Comparison of ENCODE assay signal across 26 cellular contexts in the genomic region with DNA sequence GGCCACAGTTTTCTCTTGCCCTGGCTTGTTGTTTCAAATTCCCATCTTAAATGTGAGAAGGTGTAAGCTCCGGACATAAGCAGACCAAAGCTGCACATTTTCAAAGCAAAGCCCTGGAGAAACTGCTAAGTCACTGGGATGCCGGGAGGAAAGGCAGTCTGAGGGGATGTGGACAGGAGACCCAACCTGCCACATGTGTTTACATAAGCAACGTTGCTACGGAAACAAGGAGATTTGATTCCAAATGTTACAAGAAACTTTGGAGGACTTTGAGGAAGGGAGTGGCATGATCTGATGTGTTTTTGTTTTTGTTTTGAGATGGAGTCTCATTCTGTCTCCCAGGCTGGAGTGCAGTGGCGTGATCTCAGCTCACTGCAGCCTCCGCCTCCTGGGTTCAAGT. TPM values are rescaled to one million over a fixed set of nuclear protein-coding genes. Genes with fewer than 3 reads are reported as not detected.
DNase-seq lines count a peak whose midpoint lies in the region; ATAC-seq, FAIRE-seq and TF ChIP-seq lines count a peak whose summit lies in the region.
"Had no signal": no experiment of that assay in that cellular context is flagged by ENCODE, and none has a peak within 500 bp of the region (broad histone marks: within the 10 kb centered on the region; RNA-seq: fewer than 3 reads in every experiment).

No MANE protein-coding gene starts in this region.

- no peak for FAIRE-seq in D721Med (lab: Jason Lieb, UNC)
- FAIRE-seq: GM18507, GM19239, H1 had no signal

- no peak overlapping the region for H3K4me3 ChIP-seq in mesendoderm (ENCODE audit: low read length)
- H3K4me3 ChIP-seq: BLaER1, MG63, PC-9 had no signal

- H3K4me3 Mint-ChIP-seq in T-helper 17 cell = peak overlapping the region; percentile 28
- H3K4me3 Mint-ChIP-seq: CD4-positive, alpha-beta T cell; IgD-negative memory B cell had no signal

- H3K27me3 Mint-ChIP-seq in T-helper 17 cell = no peaks in the 10 kb centered on the region
- H3K27me3 Mint-ChIP-seq: CD4-positive, alpha-beta T cell; IgD-negative memory B cell had no signal

- peak; percentile 22 for DNase-seq in DMS 273 (lab: John Stamatoyannopoulos, UW; ENCODE audit: unreplicated experiment)
- no peak for DNase-seq in DMS 273 treated with DMSO at 0.1 percent for 48 hours (lab: John Stamatoyannopoulos, UW)
- peak; percentile 64 for DNase-seq in H4 (ENCODE audit: low spot score)
- no peak for DNase-seq in T-helper 17 cell
- peak; percentile 87 for DNase-seq in mesendoderm
- DNase-seq in NCI-H1930 (lab: John Stamatoyannopoulos, UW) = no peak
- DNase-seq in D721Med (ENCODE audit: insufficient read length, low spot score) = no peak
- no peak for DNase-seq in islet precursor cell
- DNase-seq: ACHN; Caco-2; CD4-positive, alpha-beta T cell; GDM1; Karpas-422; NCI-H1048; NCI-H1436; NCI-H187 treated with DMSO at 0.1 percent for 48 hours; NCI-H524 treated with DMSO at 0.1 percent for 48 hours; PC-9 had no signal

- no peak overlapping the region for H3K27ac ChIP-seq in mesendoderm (ENCODE audit: low read depth, low read length)
- H3K27ac ChIP-seq: 22Rv1, BLaER1, PC-9 had no signal

- H3K4ac ChIP-seq in mesendoderm (ENCODE audit: low read depth, low read length) = no peak overlapping the region

- no peak for ATAC-seq in T-helper 17 cell
- ATAC-seq: SK-N-SH treated with all-trans-retinoic acid at 6 μM for 48 hours had no signal

- no peak overlapping the region for H4K5ac ChIP-seq in mesendoderm (ENCODE audit: low read length)

- no peaks in the 10 kb centered on the region for H3K79me1 ChIP-seq in mesendoderm (ENCODE audit: low read length)

- H3K27me3 ChIP-seq in mesendoderm (ENCODE audit: insufficient read depth, low read length, poor library complexity) = no peaks in the 10 kb centered on the region
- H3K27me3 ChIP-seq: BLaER1, MG63 had no signal

- H2BK120ac ChIP-seq in mesendoderm (ENCODE audit: low read depth, low read length) = no peak overlapping the region

- H4K8ac ChIP-seq in mesendoderm (ENCODE audit: low read depth, low read length) = no peak overlapping the region

- H2BK15ac ChIP-seq in mesendoderm (replicated peaks; ENCODE audit: low read depth) = no peak overlapping the region

- H3K36me3 ChIP-seq in mesendoderm (ENCODE audit: control insufficient read depth, insufficient read depth, low read length) = no peaks in the 10 kb centered on the region
- H3K36me3 ChIP-seq: MG63 had no signal

- H3K27ac Mint-ChIP-seq in T-helper 17 cell = peak overlapping the region; percentile 29
- H3K27ac Mint-ChIP-seq: CD4-positive, alpha-beta T cell had no signal

- no peak overlapping the region for H3K18ac ChIP-seq in mesendoderm (ENCODE audit: low read length)

- no peaks in the 10 kb centered on the region for H3K9me3 ChIP-seq in T-helper 17 cell (ENCODE audit: control insufficient read depth, low read length, poor library complexity, severe bottlenecking)
- H3K9me3 ChIP-seq: BLaER1, Caco-2, MG63 had no signal

- H3K4me2 ChIP-seq in mesendoderm (ENCODE audit: low read length) = no peak overlapping the region
- H3K4me2 ChIP-seq: BLaER1, PC-9 had no signal

- no peak overlapping the region for H3K56ac ChIP-seq in mesendoderm (ENCODE audit: low read length)

- no CpG with 5 or more reads among the region's 6 CpGs for WGBS in mesendoderm (ENCODE audit: extremely low coverage, insufficient coverage, low lambda C conversion rate)

- H2BK5ac ChIP-seq in mesendoderm (ENCODE audit: low read length) = no peak overlapping the region

- H3K23ac ChIP-seq in mesendoderm (ENCODE audit: low read length) = no peak overlapping the region

- no peak for TF ChIP-seq CTCF in D721Med (IDR thresholded peaks at IDR 0.05; ENCODE audit: insufficient read depth, missing control alignments)

- H2AK5ac ChIP-seq in mesendoderm (ENCODE audit: low read length) = no peak overlapping the region

- H3K9ac ChIP-seq in mesendoderm (ENCODE audit: low read length) = no peak overlapping the region
- H3K9ac ChIP-seq: BLaER1 had no signal

- no peaks in the 10 kb centered on the region for H3K79me2 ChIP-seq in mesendoderm (ENCODE audit: control insufficient read depth, insufficient read depth, low read length)

- H3K4me1 Mint-ChIP-seq in T-helper 17 cell = no peaks in the 10 kb centered on the region
- H3K4me1 Mint-ChIP-seq: IgD-negative memory B cell had no signal

- H3K36me3 Mint-ChIP-seq in T-helper 17 cell (ENCODE audit: low read depth) = peaks cover 8% of the 10 kb centered on the region

- no peaks in the 10 kb centered on the region for H3K4me1 ChIP-seq in mesendoderm (ENCODE audit: control insufficient read depth, low read depth, low read length)
- H3K4me1 ChIP-seq: Caco-2 had no signal

RNA-seq across cellular contexts. Expression of a gene that starts 25.7 kb away (rescaled TPM):
- 0.39 and 3.1 TPM in 2 replicates for total RNA-seq in H4 (2014; rRNA removed; shearing (Covaris generic))
- total RNA-seq in T-helper 17 cell = not detected
- 0.04 TPM for polyA plus RNA-seq in mesendoderm (2013, experiment 1 of 2)
- 0.06 TPM for polyA plus RNA-seq in mesendoderm (2013, experiment 2 of 2)
- total RNA-seq: Caco-2; CD4-positive, alpha-beta T cell; H1; PC-9 had no signal
- polyA plus RNA-seq: H1, IgD-negative memory B cell had no signal

Comparison
In these comparisons a context has a peak if more than half of its experiments do, and no peak if none do; other contexts are left out.
1. DNase-seq: peak in DMS 273 (single experiment), H4 (single experiment) and mesendoderm (single experiment); none in DMS 273 treated with DMSO at 0.1 percent for 48 hours (single experiment), T-helper 17 cell (0 of 3), NCI-H1930 (0 of 2), D721Med (single experiment) and islet precursor cell (single experiment).